26 cellular contexts compared by ENCODE assay signal in the genomic region with DNA sequence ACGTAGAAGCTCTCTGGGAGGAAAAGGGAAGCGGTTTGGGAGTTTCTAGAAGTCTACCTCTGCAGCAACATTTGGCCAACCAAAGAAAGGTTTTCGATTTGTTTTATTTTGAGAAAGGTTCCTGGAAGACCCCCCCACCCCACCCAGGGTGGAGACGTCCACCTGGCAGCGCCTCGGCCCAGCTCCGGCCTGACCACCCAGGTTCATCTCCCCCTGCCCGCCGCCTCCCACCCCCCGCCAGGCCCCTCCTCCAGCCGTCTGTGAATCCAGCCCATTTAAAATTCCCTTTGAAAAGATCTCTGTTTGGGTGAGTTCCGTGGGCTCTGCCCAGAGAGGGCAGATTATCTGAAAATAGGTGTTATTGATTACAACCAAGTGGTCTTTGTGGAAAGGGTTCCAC. TPM values are rescaled to one million over a fixed set of nuclear protein-coding genes. Genes with fewer than 3 reads are reported as not detected.
A peak's percentile ranks its signal among the peaks of the same experiment; 100 is the strongest.
DNase-seq lines count a peak whose midpoint lies in the region; ATAC-seq and TF ChIP-seq lines count a peak whose summit lies in the region.
"Had no signal": no experiment of that assay in that cellular context is flagged by ENCODE, and none has a peak within 500 bp of the region (broad histone marks: within the 10 kb centered on the region; RNA-seq: fewer than 3 reads in every experiment).

No MANE protein-coding gene starts in this region.

- H3K27ac Mint-ChIP-seq in endothelial cell (ENCODE audit: unreplicated experiment) (peak overlapping the region; percentile 57), progenitor cell of endocrine pancreas (no peak overlapping the region)
- H3K27ac Mint-ChIP-seq: activated CD4-positive, alpha-beta T cell treated with anti-CD3 and anti-CD28 coated beads, Interleukin-2, amount 10 ng/mL, durations not matched to agents 24 days and 14 days; activated naive CD4-positive, alpha-beta T cell treated with anti-CD3 and anti-CD28 coated beads for 36 hours; T-cell had no signal

- H3K4me1 Mint-ChIP-seq in endothelial cell (ENCODE audit: unreplicated experiment) (peaks cover 44% of the 10 kb centered on the region), progenitor cell of endocrine pancreas (ENCODE audit: low read depth) (peaks cover 3% of the 10 kb centered on the region)
- H3K4me1 Mint-ChIP-seq: activated CD4-positive, alpha-beta T cell treated with anti-CD3 and anti-CD28 coated beads, Interleukin-2, amount 10 ng/mL, durations not matched to agents 24 days and 14 days; neural crest cell had no signal

- DNase-seq in endothelial cell (ENCODE audit: low spot score) (no peak), progenitor cell of endocrine pancreas (ENCODE audit: low spot score, unreplicated experiment) (no peak), dedifferentiated amniotic fluid mesenchymal stem cell (ENCODE audit: extremely low spot score) (no peak), HAP-1 (ENCODE audit: low spot score in 2 of 2) (no peak), NCI-H510A (lab: John Stamatoyannopoulos, UW) (no peak)
- DNase-seq: activated CD4-positive, alpha-beta T cell treated with anti-CD3 and anti-CD28 coated beads, Interleukin-2, amount 10 ng/mL, durations not matched to agents 24 days and 14 days; activated naive CD4-positive, alpha-beta T cell treated with anti-CD3 and anti-CD28 coated beads for 36 hours; cortex of kidney; foreskin melanocyte; Kasumi-1; kidney glomerular epithelial cell; NCI-H1105; NCI-H2107; SHP77 treated with DMSO at 0.1 percent for 48 hours; stimulated activated naive CD4-positive, alpha-beta T cell; T-cell; transverse colon had no signal

- ATAC-seq in GM21619 (IDR thresholded peaks at IDR 0.05; ENCODE audit: unreplicated experiment): no peak
- ATAC-seq: T-cell had no signal

- peak overlapping the region; percentile 9; the same call in 1 of the 2 replicates for H3K9ac ChIP-seq in ES-I3 (ENCODE audit: low read depth, low read length)
- H3K9ac ChIP-seq in HUES64 (ENCODE audit: low read depth, low read length): peak overlapping the region; percentile 34; the same call in 1 of the 2 replicates

- H3K4me3 ChIP-seq in HUES64 (ENCODE audit: low read length) (peak overlapping the region; percentile 35; the same call in 1 of the 2 replicates), HAP-1 (no peak overlapping the region)
- H3K4me3 ChIP-seq: transverse colon had no signal

- H3K27me3 Mint-ChIP-seq in endothelial cell (ENCODE audit: unreplicated experiment) (peaks cover 5% of the 10 kb centered on the region), progenitor cell of endocrine pancreas (peaks cover 62% of the 10 kb centered on the region)
- H3K27me3 Mint-ChIP-seq: activated CD4-positive, alpha-beta T cell treated with anti-CD3 and anti-CD28 coated beads, Interleukin-2, amount 10 ng/mL, durations not matched to agents 24 days and 14 days; T-cell had no signal

- 89% methylated on average over 7 of the region's 12 CpGs for WGBS in HUES64

- H3K27me3 ChIP-seq in HUES64 (ENCODE audit: insufficient read depth, low read length): 0 out of 2 replicates have a peak, but pooled peaks cover 3% of the 10 kb centered on the region
- H3K27me3 ChIP-seq in HAP-1 (ENCODE audit: low read depth): peaks cover 5% of the 10 kb centered on the region; the same call in 1 of the 2 replicates
- H3K27me3 ChIP-seq: transverse colon had no signal

- no peak for TF ChIP-seq CTCF in endothelial cell (IDR thresholded peaks at IDR 0.05; ENCODE audit: unreplicated experiment)
- no peak for TF ChIP-seq CTCF in progenitor cell of endocrine pancreas (IDR thresholded peaks at IDR 0.05; ENCODE audit: unreplicated experiment)

- H3K36me3 Mint-ChIP-seq in endothelial cell (ENCODE audit: low read depth, unreplicated experiment) (no peaks in the 10 kb centered on the region), progenitor cell of endocrine pancreas (ENCODE audit: insufficient read depth) (no peaks in the 10 kb centered on the region)

- H3K9me3 ChIP-seq in ES-I3 (ENCODE audit: control insufficient read depth, insufficient read depth, low read length) (no peaks in the 10 kb centered on the region), HUES64 (ENCODE audit: insufficient read depth, low read depth, low read length) (no peaks in the 10 kb centered on the region), HAP-1 (no peaks in the 10 kb centered on the region)
- H3K9me3 ChIP-seq: transverse colon had no signal

- H3K9me3 Mint-ChIP-seq in endothelial cell (ENCODE audit: unreplicated experiment) (no peaks in the 10 kb centered on the region), progenitor cell of endocrine pancreas (ENCODE audit: low read depth) (no peaks in the 10 kb centered on the region)
- H3K9me3 Mint-ChIP-seq: activated CD4-positive, alpha-beta T cell treated with anti-CD3 and anti-CD28 coated beads, Interleukin-2, amount 10 ng/mL, durations not matched to agents 24 days and 14 days; activated naive CD4-positive, alpha-beta T cell treated with anti-CD3 and anti-CD28 coated beads for 36 hours; neural crest cell; T-cell had no signal

- H3K4me1 ChIP-seq in ES-I3 (ENCODE audit: insufficient read depth, low read length) (peaks cover 3% of the 10 kb centered on the region; the same call in 1 of the 2 replicates), HUES64 (ENCODE audit: insufficient read depth, low read length) (no peaks in the 10 kb centered on the region), HAP-1 (no peaks in the 10 kb centered on the region)

- in situ Hi-C loops in HAP-1 (cut with MboI; ENCODE audit: low sequenced_read_pairs): loop anchor here (10.0 kb wide), 1 partner anchor 539 kb away; no protein-coding TSS in a partner anchor

- H3K27ac ChIP-seq in HUES64 (ENCODE audit: low read depth, low read length): no peak overlapping the region
- H3K27ac ChIP-seq: epithelial cell of prostate, transverse colon had no signal

- no peaks in the 10 kb centered on the region for H3K36me3 ChIP-seq in ES-I3 (ENCODE audit: insufficient read depth, low read length)
- no peaks in the 10 kb centered on the region for H3K36me3 ChIP-seq in HUES64 (ENCODE audit: insufficient read depth, low read length)
- no peaks in the 10 kb centered on the region for H3K36me3 ChIP-seq in HAP-1 (replicated peaks)
- H3K36me3 ChIP-seq: transverse colon had no signal

- H3K4me3 Mint-ChIP-seq in endothelial cell (ENCODE audit: unreplicated experiment): no peak overlapping the region
- H3K4me3 Mint-ChIP-seq in progenitor cell of endocrine pancreas (ENCODE audit: low read depth): peak overlapping the region; percentile 48
- H3K4me3 Mint-ChIP-seq: activated CD4-positive, alpha-beta T cell treated with anti-CD3 and anti-CD28 coated beads, Interleukin-2, amount 10 ng/mL, durations not matched to agents 24 days and 14 days; activated naive CD4-positive, alpha-beta T cell treated with anti-CD3 and anti-CD28 coated beads for 36 hours; neural crest cell; T-cell had no signal

RNA-seq across cellular contexts. Expression of gene KCNJ1, which starts 43.3 kb away (rescaled TPM):
- polyA plus RNA-seq in HUES64 (2013, experiment 1 of 2): 0.20 TPM
- 0.13 TPM for polyA plus RNA-seq in HUES64 (2013, experiment 2 of 2)
- total RNA-seq in endothelial cell (ENCODE audit: unreplicated experiment) (not detected), progenitor cell of endocrine pancreas (not detected in 2 replicates)
- total RNA-seq: activated CD4-positive, alpha-beta T cell treated with anti-CD3 and anti-CD28 coated beads, Interleukin-2, amount 10 ng/mL, durations not matched to agents 24 days and 14 days; activated naive CD4-positive, alpha-beta T cell treated with anti-CD3 and anti-CD28 coated beads for 36 hours; Daoy; HT1080; mesenteric fat pad; neural crest cell; T-cell; transverse colon had no signal
- polyA plus RNA-seq: aorta had no signal
